19 cellular contexts compared by ENCODE assay signal in the genomic region with DNA sequence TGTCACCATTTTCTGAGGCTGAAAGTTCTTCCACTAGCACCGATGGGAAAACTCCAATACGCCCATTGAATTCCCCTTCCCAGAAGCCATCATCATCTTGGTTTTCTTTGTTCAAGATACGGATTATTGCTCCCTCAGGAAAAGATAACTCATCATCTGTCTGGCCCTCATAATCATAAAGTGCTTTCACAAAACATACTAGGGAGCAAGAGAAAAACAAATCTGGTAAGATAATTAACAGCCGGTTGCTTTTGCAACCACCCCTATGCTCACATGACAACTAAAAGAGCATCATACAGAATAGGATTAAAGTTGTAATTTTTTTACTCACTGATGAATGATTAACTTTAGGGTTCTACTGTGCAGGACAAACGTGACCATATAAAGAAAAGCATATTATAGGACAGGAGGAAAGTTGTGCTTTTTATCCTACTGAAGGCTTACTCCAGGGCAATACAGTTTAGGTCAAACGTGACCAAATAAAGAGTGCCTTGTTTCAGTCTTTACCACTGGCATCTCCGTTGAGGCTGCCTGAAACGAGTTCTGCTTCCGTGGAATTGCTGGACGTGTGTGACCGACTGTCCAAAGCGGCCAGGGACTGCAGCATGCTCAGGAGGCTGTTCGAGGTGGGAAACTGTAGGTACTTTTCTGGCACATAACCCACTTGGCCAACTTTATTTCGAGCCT. TPM values are rescaled to one million over a fixed set of nuclear protein-coding genes. Genes with fewer than 3 reads are reported as not detected.
DNase-seq lines count a peak whose midpoint lies in the region; ATAC-seq and TF ChIP-seq lines count a peak whose summit lies in the region.
"Had no signal": no experiment of that assay in that cellular context is flagged by ENCODE, and none has a peak within 500 bp of the region (broad histone marks: within the 10 kb centered on the region; RNA-seq: fewer than 3 reads in every experiment).

No MANE protein-coding gene starts in this region.

- no peak overlapping the region for H3K27ac ChIP-seq in CD4-positive, alpha-beta T cell (ENCODE audit: low read depth, low read length)
- H3K27ac ChIP-seq in right cardiac atrium (ENCODE audit: low read length) = peak overlapping the region; percentile 54
- no peak overlapping the region for H3K27ac ChIP-seq in PC-9
- no peak overlapping the region for H3K27ac ChIP-seq in vagina
- H3K27ac ChIP-seq: HL-60, RWPE1 had no signal

- H3K27ac Mint-ChIP-seq in CD4-positive, alpha-beta T cell = peak overlapping the region; percentile 25
- H3K27ac Mint-ChIP-seq in activated T-helper 17 cell treated with anti-CD3 and anti-CD28 coated beads, Interleukin-2, amount 50 U/mL, for 72 hours = peak overlapping the region; percentile 37

- H3K4me2 ChIP-seq in PC-9 = no peak overlapping the region

- intact Hi-C loops in CD4-positive, alpha-beta T cell (cut with DNase I, micrococcal nuclease) = no loop called here
- intact Hi-C loops in right cardiac atrium (cut with DNase I) (no loop called here), sciatic nerve (cut with DNase I) (no loop called here), PC-9 (cut with micrococcal nuclease; ENCODE audit: unreplicated experiment) (no loop called here), vagina (cut with DNase I) (no loop called here)

- H3F3A ChIP-seq in PC-9 (ENCODE audit: insufficient read depth, low read depth) = peaks cover 9% of the 10 kb centered on the region; the same call in 1 of the 2 replicates

- H3K4me3 ChIP-seq in right cardiac atrium (ENCODE audit: low read length) = no peak overlapping the region
- no peak overlapping the region for H3K4me3 ChIP-seq in PC-9
- H3K4me3 ChIP-seq in vagina = no peak overlapping the region

- no peaks in the 10 kb centered on the region for H3K9me3 ChIP-seq in CD4-positive, alpha-beta T cell (ENCODE audit: control insufficient read depth, low read length)
- no peaks in the 10 kb centered on the region for H3K9me3 ChIP-seq in right cardiac atrium (ENCODE audit: control insufficient read depth, low read length)
- H3K9me3 ChIP-seq in PC-9 (ENCODE audit: insufficient read depth, low read depth) = no peaks in the 10 kb centered on the region
- no peaks in the 10 kb centered on the region for H3K9me3 ChIP-seq in vagina

- no peak overlapping the region for H3K4me3 Mint-ChIP-seq in CD4-positive, alpha-beta T cell
- H3K4me3 Mint-ChIP-seq in activated T-helper 17 cell treated with anti-CD3 and anti-CD28 coated beads, Interleukin-2, amount 50 U/mL, for 72 hours = no peak overlapping the region
- H3K4me3 Mint-ChIP-seq: CD8-positive, alpha-beta T cell had no signal

- BruUV-seq in PC-9 (replicated peaks; lab: Mats Ljungman, UMichigan) = no TSS peak

- peaks cover 71% of the 10 kb centered on the region for H3K36me3 Mint-ChIP-seq in CD4-positive, alpha-beta T cell (ENCODE audit: low read depth)
- peaks cover 53% of the 10 kb centered on the region for H3K36me3 Mint-ChIP-seq in activated T-helper 17 cell treated with anti-CD3 and anti-CD28 coated beads, Interleukin-2, amount 50 U/mL, for 72 hours (ENCODE audit: low read depth)

- no peak overlapping the region for H2AFZ ChIP-seq in PC-9

- POLR2A ChIA-PET in CD4-positive, alpha-beta T cell (lab: Charles Lee) = no interaction called here
- POLR2A ChIA-PET in PC-9 (lab: Charles Lee; ENCODE audit: unreplicated experiment) = no interaction called here

- CTCF ChIA-PET in CD4-positive, alpha-beta T cell (lab: Charles Lee) = no interaction called here
- CTCF ChIA-PET in PC-9 (lab: Charles Lee) = no interaction called here

- no peak for TF ChIP-seq POLR2A in vagina (IDR thresholded peaks at IDR 0.05)

- TF ChIP-seq CTCF in CD4-positive, alpha-beta T cell (IDR thresholded peaks at IDR 0.05) = no peak
- no peak for TF ChIP-seq CTCF in PC-9 (conservative IDR thresholded peaks at IDR 0.05)
- TF ChIP-seq CTCF in vagina (IDR thresholded peaks at IDR 0.05) = no peak

- ATAC-seq in CD4-positive, alpha-beta T cell (ENCODE audit: poor library complexity) = no peak
- no peak for ATAC-seq in activated T-helper 17 cell treated with anti-CD3 and anti-CD28 coated beads, Interleukin-2, amount 50 U/mL, for 72 hours (replicated peaks)
- ATAC-seq in right cardiac atrium = no peak
- ATAC-seq in sciatic nerve = peak; percentile 64
- ATAC-seq: CD8-positive, alpha-beta T cell had no signal

- H3K79me2 ChIP-seq in PC-9 (ENCODE audit: low read depth) = no peaks in the 10 kb centered on the region

- H4K20me1 ChIP-seq in PC-9 (ENCODE audit: insufficient read depth) = no peaks in the 10 kb centered on the region

- H3K9me2 ChIP-seq in PC-9 (ENCODE audit: insufficient read depth) = no peaks in the 10 kb centered on the region

- H3K27me3 ChIP-seq in CD4-positive, alpha-beta T cell (ENCODE audit: control insufficient read depth, insufficient read depth, low read length) = no peaks in the 10 kb centered on the region
- H3K27me3 ChIP-seq in right cardiac atrium (ENCODE audit: control insufficient read depth, insufficient read depth) = no peaks in the 10 kb centered on the region
- no peaks in the 10 kb centered on the region for H3K27me3 ChIP-seq in PC-9 (ENCODE audit: insufficient read depth, low read depth)
- H3K27me3 ChIP-seq in vagina = no peaks in the 10 kb centered on the region

- no peaks in the 10 kb centered on the region for H3K36me3 ChIP-seq in PC-9 (ENCODE audit: low read depth)
- peaks cover 0 to 22% of the 10 kb centered on the region in 2 donors for H3K36me3 ChIP-seq in vagina

- H3K4me1 Mint-ChIP-seq in CD4-positive, alpha-beta T cell (ENCODE audit: low read depth) = peaks cover 7% of the 10 kb centered on the region
- H3K4me1 Mint-ChIP-seq in activated T-helper 17 cell treated with anti-CD3 and anti-CD28 coated beads, Interleukin-2, amount 50 U/mL, for 72 hours = peaks cover 6% of the 10 kb centered on the region

- 66% methylated on average over 14 of the region's 14 CpGs for WGBS in right cardiac atrium

- H3K4me1 ChIP-seq in right cardiac atrium (ENCODE audit: control insufficient read depth, insufficient read depth, low read length) (no peaks in the 10 kb centered on the region), PC-9 (replicated peaks; ENCODE audit: insufficient read depth) (peaks cover 8% of the 10 kb centered on the region), vagina (no peaks in the 10 kb centered on the region)

- no peaks in the 10 kb centered on the region for H3K9me3 Mint-ChIP-seq in CD4-positive, alpha-beta T cell
- H3K9me3 Mint-ChIP-seq in activated T-helper 17 cell treated with anti-CD3 and anti-CD28 coated beads, Interleukin-2, amount 50 U/mL, for 72 hours = no peaks in the 10 kb centered on the region
- H3K9me3 Mint-ChIP-seq: CD8-positive, alpha-beta T cell had no signal

- no peak for DNase-seq in CD4-positive, alpha-beta T cell
- DNase-seq in right cardiac atrium (no peak), sciatic nerve (ENCODE audit: low spot score) (no peak), PC-9 (no peak), vagina (ENCODE audit: extremely low spot score in 2 of 2) (no peak), cerebellar cortex (ENCODE audit: low spot score) (no peak)
- no peak for DNase-seq in activated CD8-positive, alpha-beta memory T cell treated with anti-CD3 and anti-CD28 coated beads, Interleukin-2, amount 50 U/mL, for 48 hours
- DNase-seq: ACHN; CD8-positive, alpha-beta T cell; DND-41; GDM1; NCI-H2107; NCI-H226; NCI-H69; NK-92 treated with Interleukin-12 subunit alpha and Interleukin-12 subunit beta, amount 100 ng/mL, for 24 hours; OCI-M1 had no signal

- no peaks in the 10 kb centered on the region for H3K27me3 Mint-ChIP-seq in CD4-positive, alpha-beta T cell
- H3K27me3 Mint-ChIP-seq in activated T-helper 17 cell treated with anti-CD3 and anti-CD28 coated beads, Interleukin-2, amount 50 U/mL, for 72 hours = no peaks in the 10 kb centered on the region

RNA-seq across cellular contexts. Expression of gene ATG16L2, which starts 28.6 kb away (rescaled TPM):
- 10 to 100 TPM; 58.3 to 61.6 TPM for total RNA-seq in CD4-positive, alpha-beta T cell
- total RNA-seq in activated T-helper 17 cell treated with anti-CD3 and anti-CD28 coated beads, Interleukin-2, amount 50 U/mL, for 72 hours = 100 to 1,000 TPM in 1 of 2 donors, 10 to 100 TPM in 1; 85.3 to 127 TPM
- total RNA-seq in right cardiac atrium = 10 to 100 TPM; 11.9 to 23.9 (median 19.1) TPM
- polyA plus RNA-seq in right cardiac atrium = 19.1 TPM
- total RNA-seq in sciatic nerve = 79.7 TPM
- 17.5 and 24.0 TPM in 2 replicates for total RNA-seq in PC-9 (2021)
- 32.2 TPM for total RNA-seq in vagina

RNA-seq across cellular contexts. Expression of gene STARD10, which starts 48.9 kb away (rescaled TPM):
- 10 to 100 TPM; 10.5 to 12.9 TPM for total RNA-seq in CD4-positive, alpha-beta T cell
- 10 to 100 TPM in 1 of 2 donors, 1 to 10 TPM in 1; 7.7 to 16.4 TPM for total RNA-seq in activated T-helper 17 cell treated with anti-CD3 and anti-CD28 coated beads, Interleukin-2, amount 50 U/mL, for 72 hours
- total RNA-seq in right cardiac atrium = 100 to 1,000 TPM in 2 of 4 donors, 10 to 100 TPM in 2; 88.9 to 127 (median 106) TPM
- 228 TPM for polyA plus RNA-seq in right cardiac atrium
- total RNA-seq in sciatic nerve = 27.2 TPM
- 145 and 184 TPM in 2 replicates for total RNA-seq in PC-9 (2021)
- 75.9 TPM for total RNA-seq in vagina
